In the genomic region with DNA sequence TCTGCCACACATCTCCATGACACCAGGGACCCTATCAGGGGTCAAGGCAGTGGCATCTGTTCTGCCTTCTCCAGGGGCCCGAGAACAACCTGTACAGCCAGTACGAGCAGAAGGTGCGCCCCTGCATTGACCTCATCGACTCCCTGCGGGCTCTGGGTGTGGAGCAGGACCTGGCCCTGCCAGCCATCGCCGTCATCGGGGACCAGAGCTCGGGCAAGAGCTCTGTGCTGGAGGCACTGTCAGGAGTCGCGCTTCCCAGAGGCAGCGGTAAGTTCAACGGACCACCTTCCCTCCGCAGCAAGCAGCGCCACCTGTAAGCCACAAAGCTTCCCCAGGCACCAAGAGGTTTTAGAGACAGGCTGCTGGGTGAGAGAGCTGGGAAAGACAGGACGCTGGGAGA, we compare ENCODE assay signal across 21 cellular contexts. TPM values are rescaled to one million over a fixed set of nuclear protein-coding genes. Genes with fewer than 3 reads are reported as not detected.
"Had no signal": no experiment of that assay in that cellular context is flagged by ENCODE, and none has a peak within 500 bp of the region (broad histone marks: within the 10 kb centered on the region; RNA-seq: fewer than 3 reads in every experiment).

No MANE protein-coding gene starts in this region.

- H3K36me3 ChIP-seq: ascending aorta, gastrocnemius medialis, pancreas had no signal

- H3K4me3 Mint-ChIP-seq: activated CD4-positive, alpha-beta memory T cell treated with anti-CD3 and anti-CD28 coated beads, Interleukin-2, amount 10 ng/mL, durations not matched to agents 7 days and 5 days; central memory CD8-positive, alpha-beta T cell; naive B cell had no signal

- H3K4me3 ChIP-seq: ascending aorta, coronary artery, gastrocnemius medialis, mucosa of descending colon, pancreas, spleen, tibial artery, vagina had no signal

- H3K9me3 ChIP-seq: ascending aorta, gastrocnemius medialis, mucosa of descending colon, neutrophil, pancreas, tibial artery, vagina had no signal

- FAIRE-seq: endometrium, pancreas had no signal

- H3K27ac Mint-ChIP-seq: activated CD4-positive, alpha-beta memory T cell treated with anti-CD3 and anti-CD28 coated beads, Interleukin-2, amount 10 ng/mL, durations not matched to agents 7 days and 5 days had no signal

- H3K4me1 ChIP-seq: ascending aorta, gastrocnemius medialis, pancreas, tibial artery, vagina had no signal

- H3K27me3 ChIP-seq: ascending aorta, gastrocnemius medialis, neutrophil, pancreas, spleen, tibial artery, vagina had no signal

- ATAC-seq: gastrocnemius medialis; left ventricle myocardium superior; mucosa of descending colon; pancreas; stimulated activated naive CD8-positive, alpha-beta T cell treated with anti-CD3 and anti-CD28 coated beads, Interleukin-15, Interleukin-2, amounts not matched to agents 100 U/mL and 50 U/mL, for 24 hours had no signal

- H3K9me3 Mint-ChIP-seq: activated CD4-positive, alpha-beta memory T cell treated with anti-CD3 and anti-CD28 coated beads, Interleukin-2, amount 10 ng/mL, durations not matched to agents 7 days and 5 days; central memory CD8-positive, alpha-beta T cell had no signal

- DNase-seq: activated CD4-positive, alpha-beta memory T cell treated with anti-CD3 and anti-CD28 coated beads, Interleukin-2, amount 10 ng/mL, durations not matched to agents 7 days and 5 days; activated CD4-positive, alpha-beta T cell treated with anti-CD3 and anti-CD28 coated beads for 4 hours; activated CD8-positive, alpha-beta memory T cell treated with anti-CD3 and anti-CD28 coated beads, Interleukin-2, amount 50 U/mL, for 48 hours; erythroblast; gastrocnemius medialis; kidney glomerular epithelial cell; left ventricle myocardium superior; mucosa of descending colon; naive B cell; pancreas; spleen; stimulated activated naive CD8-positive, alpha-beta T cell treated with anti-CD3 and anti-CD28 coated beads, Interleukin-15, Interleukin-2, amounts not matched to agents 100 U/mL and 50 U/mL, for 24 hours; substantia nigra; tibial artery had no signal

- H3K27ac ChIP-seq: ascending aorta, coronary artery, gastrocnemius medialis, neutrophil, pancreas, spleen, tibial artery, vagina had no signal

- H3K27me3 Mint-ChIP-seq: activated CD4-positive, alpha-beta memory T cell treated with anti-CD3 and anti-CD28 coated beads, Interleukin-2, amount 10 ng/mL, durations not matched to agents 7 days and 5 days; central memory CD8-positive, alpha-beta T cell; naive B cell had no signal

RNA-seq across cellular contexts. Expression of gene MX2, which starts 15.9 kb away (rescaled TPM):
- total RNA-seq: SK-MEL-5 had no signal
